In genomic region chr16:81542609-81543570, GRCh38 we compare ENCODE assay signal across 13 cellular contexts.
DNase-seq lines count a peak whose midpoint lies in the region; ATAC-seq and TF ChIP-seq lines count a peak whose summit lies in the region.
"Had no signal": no experiment of that assay in that cellular context is flagged by ENCODE, and none has a peak within 500 bp of the region (broad histone marks: within the 10 kb centered on the region; RNA-seq: fewer than 3 reads in every experiment).

No MANE protein-coding gene starts in this region.

- no peak overlapping the region for H4K8ac ChIP-seq in H9 (replicated peaks; ENCODE audit: insufficient read length, low read depth, low read length)

- peak overlapping the region in 2 of 3 experiments; percentile 80 to 86; a peak in 5 of 7 replicates for H3K27ac Mint-ChIP-seq in H9
- H3K27ac Mint-ChIP-seq in stimulated activated effector memory CD8-positive, alpha-beta T cell treated with anti-CD3 and anti-CD28 coated beads, Interleukin-12 subunit alpha, Interleukin-12 subunit beta, amount 100 ng/mL, for 72 hours, result peak overlapping the region; percentile 1
- H3K27ac Mint-ChIP-seq: activated naive CD8-positive, alpha-beta T cell had no signal

- H2BK12ac ChIP-seq in H9 (ENCODE audit: insufficient read length, low read depth, low read length), result no peak overlapping the region

- no peak for TF ChIP-seq POLR2A in right lobe of liver (IDR thresholded peaks at IDR 0.05)

- H3K23ac ChIP-seq in H9 (ENCODE audit: insufficient read length, low read depth, low read length), result no peak overlapping the region

- H3K18ac ChIP-seq in H9 (ENCODE audit: insufficient read length, low read depth, low read length), result no peak overlapping the region

- H3K14ac ChIP-seq in H9 (ENCODE audit: insufficient read depth, low read length), result peak overlapping the region; percentile 60; the same call in 1 of the 2 replicates

- H4K91ac ChIP-seq in H9 (ENCODE audit: insufficient read length, low read depth, low read length), result no peak overlapping the region

- H3K4me1 Mint-ChIP-seq in H9, result peaks cover 65 to 66% of the 10 kb centered on the region in 2 experiments
- H3K4me1 Mint-ChIP-seq in stimulated activated effector memory CD8-positive, alpha-beta T cell treated with anti-CD3 and anti-CD28 coated beads, Interleukin-12 subunit alpha, Interleukin-12 subunit beta, amount 100 ng/mL, for 72 hours, result peaks cover 66% of the 10 kb centered on the region

- no peaks in the 10 kb centered on the region for H3K27me3 Mint-ChIP-seq in H9 (ENCODE audit: low read depth)
- H3K27me3 Mint-ChIP-seq: activated naive CD8-positive, alpha-beta T cell had no signal

- no peak overlapping the region for H2BK5ac ChIP-seq in H9 (ENCODE audit: insufficient read length, low read length)

- H3K27me3 ChIP-seq in H9 (ENCODE audit: insufficient read depth, low read length) (no peaks in the 10 kb centered on the region), brain microvascular endothelial cell (replicated peaks) (no peaks in the 10 kb centered on the region), right lobe of liver (no peaks in the 10 kb centered on the region)
- H3K27me3 ChIP-seq: gastrocnemius medialis had no signal

- no peak for TF ChIP-seq CTCF in H9 (conservative IDR thresholded peaks at IDR 0.05)
- TF ChIP-seq CTCF in brain microvascular endothelial cell (IDR thresholded peaks at IDR 0.05; ENCODE audit: low read depth, low read length, missing control alignments), result no peak
- TF ChIP-seq CTCF in right lobe of liver (IDR thresholded peaks at IDR 0.05), result no peak
- no peak for TF ChIP-seq CTCF in coronary artery (IDR thresholded peaks at IDR 0.05)

- H3K23me2 ChIP-seq in H9 (ENCODE audit: insufficient read length, low read depth, low read length, poor library complexity, severe bottlenecking), result no peaks in the 10 kb centered on the region

- H2AFZ ChIP-seq in H9 (ENCODE audit: low read length), result no peak overlapping the region

- no peak overlapping the region for H2BK20ac ChIP-seq in H9 (ENCODE audit: low read depth, low read length, poor library complexity, severe bottlenecking)

- no peak overlapping the region for H3T11ph ChIP-seq in H9 (ENCODE audit: low read length)

- no peak overlapping the region for H3K4ac ChIP-seq in H9 (ENCODE audit: low read depth, low read length)

- no peak overlapping the region for H3K4me3 Mint-ChIP-seq in H9
- no peak overlapping the region for H3K4me3 Mint-ChIP-seq in stimulated activated effector memory CD8-positive, alpha-beta T cell treated with anti-CD3 and anti-CD28 coated beads, Interleukin-12 subunit alpha, Interleukin-12 subunit beta, amount 100 ng/mL, for 72 hours
- H3K4me3 Mint-ChIP-seq: activated naive CD8-positive, alpha-beta T cell had no signal

- H2BK120ac ChIP-seq in H9 (ENCODE audit: low read depth, low read length, poor library complexity, severe bottlenecking), result no peak overlapping the region

- H3K36me3 Mint-ChIP-seq in H9 (ENCODE audit: insufficient read depth in 1 of 3, low read depth in 3 of 3), result no peaks in the 10 kb centered on the region; a peak in 1 of 7 replicates
- H3K36me3 Mint-ChIP-seq in stimulated activated effector memory CD8-positive, alpha-beta T cell treated with anti-CD3 and anti-CD28 coated beads, Interleukin-12 subunit alpha, Interleukin-12 subunit beta, amount 100 ng/mL, for 72 hours, result no peaks in the 10 kb centered on the region

- H3K4me3 ChIP-seq in brain microvascular endothelial cell (ENCODE audit: low read depth, low read length) (no peak overlapping the region), right lobe of liver (no peak overlapping the region), coronary artery (no peak overlapping the region)
- H3K4me3 ChIP-seq: gastrocnemius medialis had no signal

- no peaks in the 10 kb centered on the region for H3K9me3 Mint-ChIP-seq in H9
- H3K9me3 Mint-ChIP-seq in stimulated activated effector memory CD8-positive, alpha-beta T cell treated with anti-CD3 and anti-CD28 coated beads, Interleukin-12 subunit alpha, Interleukin-12 subunit beta, amount 100 ng/mL, for 72 hours, result no peaks in the 10 kb centered on the region

- peaks cover 5% of the 10 kb centered on the region; the same call in 1 of the 2 replicates for H3K79me2 ChIP-seq in H9 (ENCODE audit: insufficient read depth, low read length)

- H4K20me1 ChIP-seq in H9 (ENCODE audit: control insufficient read depth, insufficient read depth, insufficient read length), result no peaks in the 10 kb centered on the region

- no CpG with 5 or more reads among the region's 22 CpGs for WGBS in H9 (ENCODE audit: extremely low coverage, insufficient read length, low lambda C conversion rate)
- 20% methylated on average over 8 of the region's 22 CpGs for WGBS in right lobe of liver (ENCODE audit: insufficient coverage, low coverage, low lambda C conversion rate, missing lambda C conversion rate)

- H3K9ac ChIP-seq in H9 (ENCODE audit: extremely low read depth, insufficient read length, low read length), result no peak overlapping the region

- peak; percentile 26 to 62 (median 47) for ATAC-seq in right lobe of liver
- ATAC-seq in stimulated activated effector memory CD8-positive, alpha-beta T cell treated with anti-CD3 and anti-CD28 coated beads, Interleukin-12 subunit alpha, Interleukin-12 subunit beta, amount 100 ng/mL, for 72 hours, result no peak
- ATAC-seq: gastrocnemius medialis had no signal

- no peaks in the 10 kb centered on the region for H3K9me3 ChIP-seq in H9 (ENCODE audit: control insufficient read depth, low read depth, low read length)
- no peaks in the 10 kb centered on the region for H3K9me3 ChIP-seq in right lobe of liver
- H3K9me3 ChIP-seq: gastrocnemius medialis had no signal

- H2BK15ac ChIP-seq in H9 (ENCODE audit: low read depth, low read length), result no peak overlapping the region

- H4K5ac ChIP-seq in H9 (ENCODE audit: insufficient read length, low read depth, low read length), result no peak overlapping the region

- no peak for DNase-seq in H9
- DNase-seq in brain microvascular endothelial cell, result no peak
- no peak for DNase-seq in right lobe of liver
- DNase-seq in stimulated activated effector memory CD8-positive, alpha-beta T cell treated with anti-CD3 and anti-CD28 coated beads, Interleukin-12 subunit alpha, Interleukin-12 subunit beta, amount 100 ng/mL, for 72 hours (ENCODE audit: low spot score in 2 of 2), result no peak
- no peak for DNase-seq in coronary artery (ENCODE audit: low spot score)
- no peak for DNase-seq in KBM-7
- DNase-seq in SKM-1 treated with dmso at 0.1 percent for 144 hours (lab: John Stamatoyannopoulos, UW; ENCODE audit: unreplicated experiment), result no peak
- DNase-seq: activated T-cell treated with anti-CD3 and anti-CD28 coated beads, Interleukin-2, amount 50 U/mL, for 1 hour; gastrocnemius medialis; GOT3; NCI-H187 treated with DMSO at 0.1 percent for 48 hours; NCI-H510A treated with DMSO at 0.1 percent for 48 hours had no signal

- no peak overlapping the region for H3K56ac ChIP-seq in H9 (ENCODE audit: insufficient read length, low read depth, low read length)

- no peak overlapping the region for H3K27ac ChIP-seq in H9 (ENCODE audit: insufficient read length, low read depth, low read length)
- H3K27ac ChIP-seq in brain microvascular endothelial cell, result peak overlapping the region; percentile 75
- H3K27ac ChIP-seq in right lobe of liver, result peak overlapping the region; percentile 20 to 37 (median 27)
- peak overlapping the region in 1 of 2 donors; percentile 28 for H3K27ac ChIP-seq in coronary artery
- H3K27ac ChIP-seq: gastrocnemius medialis had no signal

- no peak overlapping the region for H2AK5ac ChIP-seq in H9 (ENCODE audit: insufficient read length, low read length)

- H3K4me2 ChIP-seq in H9 (ENCODE audit: insufficient read depth, insufficient read length, low read length), result no peak overlapping the region

- intact Hi-C loops in right lobe of liver (cut with DNase I), result no loop called here

- H3K79me1 ChIP-seq in H9 (ENCODE audit: insufficient read depth, low read depth, low read length, poor library complexity, severe bottlenecking), result peaks cover 5% of the 10 kb centered on the region

- in situ Hi-C loops in brain microvascular endothelial cell (cut with HindIII; ENCODE audit: low pct_ligation_motif_present, low sequenced_read_pairs), result no loop called here
- in situ Hi-C loops in KBM-7 (cut with MboI; ENCODE audit: low pct_unique_long_range_greater_than_20kb, low sequenced_read_pairs), result no loop called here

- H3K4me1 ChIP-seq in H9 (ENCODE audit: insufficient read depth, low read length), result peaks cover 3% of the 10 kb centered on the region; the same call in 1 of the 2 replicates
- peaks cover 0 to 48% (median 20%) of the 10 kb centered on the region in 4 donors for H3K4me1 ChIP-seq in right lobe of liver
- H3K4me1 ChIP-seq: gastrocnemius medialis had no signal

- H3K36me3 ChIP-seq in brain microvascular endothelial cell (replicated peaks) (no peaks in the 10 kb centered on the region), right lobe of liver (no peaks in the 10 kb centered on the region)
- H3K36me3 ChIP-seq: gastrocnemius medialis had no signal
